2 cellular contexts compared by ENCODE assay signal in genomic region chr6:106089981-106090380, GRCh38.
TF ChIP-seq lines count a peak whose summit lies in the region.

No MANE protein-coding gene starts in this region.

TF ChIP-seq in liver, 16 proteins besides CTCF, POLR2A, EP300 and RAD21 (continued from another document):
- TF ChIP-seq REST (IDR thresholded peaks at IDR 0.05) (no peak), HNF4G (IDR thresholded peaks at IDR 0.05) (no peak), HNF4A (conservative IDR thresholded peaks at IDR 0.05) (no peak), ZBTB33 (IDR thresholded peaks at IDR 0.05) (no peak), JUND (IDR thresholded peaks at IDR 0.05) (no peak), YY1 (IDR thresholded peaks at IDR 0.05) (no peak), FOXA1 (IDR thresholded peaks at IDR 0.05) (no peak)

TF ChIP-seq in HepG2, 621 proteins besides CTCF, POLR2A, EP300 and RAD21 (continued from another document):
- TF ChIP-seq FUBP1 (CRISPR knock-in tag; IDR thresholded peaks at IDR 0.05; ENCODE audit: borderline replicate concordance), result no peak
